ENCODE assay signal across 9 cellular contexts in genomic region chr17:42322382-42323267, GRCh38. TPM values are rescaled to one million over a fixed set of nuclear protein-coding genes. Genes with fewer than 3 reads are reported as not detected.
DNase-seq lines count a peak whose midpoint lies in the region; ATAC-seq, FAIRE-seq and TF ChIP-seq lines count a peak whose summit lies in the region.
"Had no signal": no experiment of that assay in that cellular context is flagged by ENCODE, and none has a peak within 500 bp of the region (broad histone marks: within the 10 kb centered on the region; RNA-seq: fewer than 3 reads in every experiment).

No MANE protein-coding gene starts in this region.

- DNase-seq in NOMO-1 treated with dmso at 0.1 percent for 144 hours (lab: John Stamatoyannopoulos, UW; ENCODE audit: unreplicated experiment) (peak; percentile 77), H1 (ENCODE audit: low read depth in 1 of 2, low spot score in 2 of 2) (peak; percentile 92 to 97), midbrain (lab: John Stamatoyannopoulos, UW) (peak; percentile 90)
- DNase-seq in activated CD8-positive, alpha-beta memory T cell treated with anti-CD3 and anti-CD28 coated beads for 48 hours (ENCODE audit: low read depth in 2 of 3, low spot score in 2 of 3), result peak; percentile 71 to 90 (median 89)
- peak; percentile 91 to 94 for DNase-seq in stimulated activated CD8-positive, alpha-beta memory T cell treated with anti-CD3 and anti-CD28 coated beads, Interleukin-2, amount 100 ng/mL, for 1 hour (ENCODE audit: low read depth in 2 of 2)

- H3K23ac ChIP-seq in H1 (ENCODE audit: insufficient read length), result no peak overlapping the region

- H3K4me1 ChIP-seq in H1 (replicated peaks in 1 of 4; ENCODE audit: control insufficient read depth in 3 of 4, insufficient read depth in 4 of 4, low read length in 3 of 4), result peaks cover 0 to 6% (median 2%) of the 10 kb centered on the region in 4 experiments; a peak in 3 of 7 replicates

- no peak overlapping the region for H2AK5ac ChIP-seq in H1 (ENCODE audit: low read depth, low read length)

- H3K36me3 ChIP-seq in H1 (ENCODE audit: control insufficient read depth in 2 of 4, insufficient read depth in 4 of 4, low read length in 3 of 4), result peaks cover 17 to 47% (median 42%) of the 10 kb centered on the region in 4 experiments

- POLR2A ChIA-PET in H1 (lab: Charles Lee; ENCODE audit: partially characterized antibody), result interaction anchor here (0.6 to 2.4 kb wide), 6 partner anchors 66 to 106 kb away, joined by 3 to 9 read pairs (median 4); partner anchors contain the start of gene STAT3

- H2BK20ac ChIP-seq in H1 (ENCODE audit: low read length), result no peak overlapping the region

- H3K9me3 Mint-ChIP-seq in IgD-negative memory B cell, result no peaks in the 10 kb centered on the region

- H2BK5ac ChIP-seq in H1 (ENCODE audit: low read depth, low read length), result no peak overlapping the region

- peaks cover 10 to 18% (median 17%) of the 10 kb centered on the region in 3 donors for H3K4me1 Mint-ChIP-seq in IgD-negative memory B cell

- no peaks in the 10 kb centered on the region for H3K9me3 ChIP-seq in H1 (ENCODE audit: insufficient read depth in 2 of 2, low read depth in 1 of 2, low read length in 1 of 2)

- no peak overlapping the region; the same call in 1 of the 2 replicates for H3K18ac ChIP-seq in H1 (ENCODE audit: extremely low read depth, low read length)

- no peaks in the 10 kb centered on the region for H3K27me3 ChIP-seq in H1 (replicated peaks in 1 of 4; ENCODE audit: control insufficient read depth in 3 of 4, extremely low read depth in 1 of 4, insufficient read depth in 3 of 4, low read length in 3 of 4)

- H3K27ac Mint-ChIP-seq in IgD-negative memory B cell, result peak overlapping the region in 2 of 3 donors; percentile 12 to 60

- H2BK120ac ChIP-seq in H1 (replicated peaks; ENCODE audit: low read depth, low read length), result no peak overlapping the region

- no peak for TF ChIP-seq EP300 in H1 (IDR thresholded peaks at IDR 0.05; ENCODE audit: borderline replicate concordance in 1 of 2, low read depth in 2 of 2, low read length in 2 of 2)

- no peaks in the 10 kb centered on the region for H3K23me2 ChIP-seq in H1 (ENCODE audit: low read depth, low read length)

- H3K79me2 ChIP-seq in H1 (ENCODE audit: control insufficient read depth in 1 of 2, insufficient read depth in 2 of 2, low read length in 2 of 2), result no peaks in the 10 kb centered on the region

- H2AFZ ChIP-seq in H1 (ENCODE audit: low read length), result no peak overlapping the region

- no peak overlapping the region for H3K4me2 ChIP-seq in H1 (ENCODE audit: insufficient read depth in 1 of 2, low read depth in 2 of 2, low read length in 2 of 2)

- WGBS in H1 (ENCODE audit: extremely low coverage in 1 of 2, insufficient coverage in 1 of 2, insufficient read length in 1 of 2, insufficient replicate concordance in 2 of 2, low coverage in 1 of 2, low lambda C conversion rate in 2 of 2, missing lambda C conversion rate in 1 of 2), 2 experiments, result 68% methylated on average over 10 of the region's 10 CpGs; no CpG with 5 or more reads in 1 of the 2 experiments

- peak; percentile 99 to 100 for TF ChIP-seq RAD21 in H1 (IDR thresholded peaks at IDR 0.05 in 1 of 2, conservative IDR thresholded peaks at IDR 0.05 in 1 of 2; ENCODE audit: low read depth in 2 of 2, low read length in 2 of 2)

- H3K79me1 ChIP-seq in H1 (ENCODE audit: low read depth, low read length), result no peaks in the 10 kb centered on the region; the same call in 1 of the 2 replicates

- peak; percentile 57 for FAIRE-seq in H1 (lab: Jason Lieb, UNC)
- FAIRE-seq: A204.1 had no signal

- H3K56ac ChIP-seq in H1 (replicated peaks; ENCODE audit: insufficient read length, low read depth, low read length), result no peak overlapping the region

- no peak overlapping the region for H3K9ac ChIP-seq in H1 (replicated peaks in 1 of 4; ENCODE audit: extremely low read depth in 1 of 4, low read depth in 3 of 4, low read length in 3 of 4)

- H2BK12ac ChIP-seq in H1 (ENCODE audit: low read depth, low read length), result 0 out of 2 replicates have a peak overlapping the region, but pooled peaks have one; percentile 3

- no peak overlapping the region for H3K14ac ChIP-seq in H1 (ENCODE audit: insufficient read length)

- no peak for TF ChIP-seq POLR2A in H1 (IDR thresholded peaks at IDR 0.05; ENCODE audit: control extremely low read depth in 1 of 2, low read depth in 2 of 2, low read length in 2 of 2)

- no peak overlapping the region; the same call in 1 of the 2 replicates for H4K8ac ChIP-seq in H1 (ENCODE audit: extremely low read depth, insufficient read depth, low read length)

- H2BK15ac ChIP-seq in H1 (ENCODE audit: low read length), result no peak overlapping the region; the same call in 1 of the 2 replicates

- no peak overlapping the region for H3K27ac ChIP-seq in 22Rv1
- no peak overlapping the region for H3K27ac ChIP-seq in H1 (ENCODE audit: low read depth, low read length)

- H3K36me3 Mint-ChIP-seq in IgD-negative memory B cell, result peaks cover 6% of the 10 kb centered on the region

- H3K4me3 ChIP-seq in H1 (ENCODE audit: extremely low read depth in 1 of 4, insufficient read depth in 2 of 4, low read depth in 3 of 4, low read length in 4 of 4), result no peak overlapping the region

- TF ChIP-seq CTCF in 22Rv1 (IDR thresholded peaks at IDR 0.05) (peak; percentile 99), H1 (IDR thresholded peaks at IDR 0.05; ENCODE audit: control extremely low read depth in 1 of 3, insufficient read depth in 1 of 3, low read depth in 1 of 3, low read length in 3 of 3) (peak; percentile 100)

- CTCF ChIA-PET in H1 (lab: Charles Lee; ENCODE audit: partially characterized antibody), result interaction anchor here (0.6 to 24.6 kb wide), 21 partner anchors 10 to 211 kb away, joined by 3 to 542 read pairs (median 4); no protein-coding TSS in a partner anchor

- no peak overlapping the region for H3K4ac ChIP-seq in H1 (replicated peaks; ENCODE audit: insufficient read length, low read depth, low read length)

- no peak overlapping the region for H3K4me3 Mint-ChIP-seq in IgD-negative memory B cell

- H4K20me1 ChIP-seq in H1 (replicated peaks in 1 of 2; ENCODE audit: control insufficient read depth in 1 of 2, insufficient read depth in 2 of 2, low read length in 2 of 2), result peaks cover 0 to 4% of the 10 kb centered on the region in 2 experiments

- no peaks in the 10 kb centered on the region for H3K27me3 Mint-ChIP-seq in IgD-negative memory B cell

- H4K91ac ChIP-seq in H1 (replicated peaks; ENCODE audit: insufficient read length, low read length), result no peak overlapping the region

- ATAC-seq in GM18861 (IDR thresholded peaks at IDR 0.05; ENCODE audit: unreplicated experiment), result peak; percentile 81

- H4K5ac ChIP-seq in H1 (ENCODE audit: insufficient read length, low read depth, low read length), result no peak overlapping the region

TF ChIP-seq in H1, 55 proteins besides CTCF, POLR2A, EP300 and RAD21 (continues in another document):
- peak; percentile 60; the same call in 1 of the 2 replicates for TF ChIP-seq JUND (IDR thresholded peaks at IDR 0.05; ENCODE audit: low read length)
- TF ChIP-seq RXRA (IDR thresholded peaks at IDR 0.05; ENCODE audit: insufficient read depth, low read depth, low read length), result no peak
- peak; percentile 57; the same call in 1 of the 2 replicates for TF ChIP-seq CREB1 (IDR thresholded peaks at IDR 0.05)
- TF ChIP-seq JUN (IDR thresholded peaks at IDR 0.05; ENCODE audit: low read depth, low read length), result no peak
- TF ChIP-seq CBX8 (IDR thresholded peaks at IDR 0.05; ENCODE audit: borderline replicate concordance, low read depth, low read length), result no peak
- TF ChIP-seq RNF2 (IDR thresholded peaks at IDR 0.05; ENCODE audit: borderline replicate concordance, low read depth, low read length, missing control alignments, poor library complexity, severe bottlenecking), result no peak
- no peak for TF ChIP-seq KDM4A (IDR thresholded peaks at IDR 0.05; ENCODE audit: low read depth, low read length, severe bottlenecking)
- TF ChIP-seq SP2 (IDR thresholded peaks at IDR 0.05; ENCODE audit: low read length), result no peak
- no peak for TF ChIP-seq SIX5 (IDR thresholded peaks at IDR 0.05; ENCODE audit: low read depth, low read length)
- TF ChIP-seq PHF8 (conservative IDR thresholded peaks at IDR 0.05; ENCODE audit: low read depth, low read length), result no peak
- TF ChIP-seq MAFK (IDR thresholded peaks at IDR 0.05; ENCODE audit: low read depth, low read length), result no peak
- TF ChIP-seq SP4 (IDR thresholded peaks at IDR 0.05; ENCODE audit: low read length), result no peak
- TF ChIP-seq GABPA (IDR thresholded peaks at IDR 0.05; ENCODE audit: borderline replicate concordance, insufficient read depth, low read length), result no peak
- TF ChIP-seq SIRT6 (IDR thresholded peaks at IDR 0.05; ENCODE audit: low read length), result no peak
- no peak for TF ChIP-seq ASH2L (IDR thresholded peaks at IDR 0.05; ENCODE audit: low read length)
- TF ChIP-seq RFX5 (IDR thresholded peaks at IDR 0.05; ENCODE audit: borderline replicate concordance, low read depth, low read length), result no peak
- no peak for TF ChIP-seq NANOG (IDR thresholded peaks at IDR 0.05; ENCODE audit: insufficient read depth, low read depth, low read length, poor library complexity, severe bottlenecking)
- TF ChIP-seq BCL11A (IDR thresholded peaks at IDR 0.05; ENCODE audit: low read depth in 2 of 2, low read length in 2 of 2), result no peak

RNA-seq across cellular contexts. Expression of gene STAT5A, which starts 34.3 kb away (rescaled TPM):
- polyA plus RNA-seq in IgD-negative memory B cell (63.0 TPM), H1 (2011; rRNA removed) (4.2 and 7.9 TPM in 2 replicates)
- 5.4 and 6.0 TPM in 2 replicates for total RNA-seq in H1 (2021; fragmentation: NEBNext Ultra II Directional; extraction: Animal tissue kit (Norgen Biotek cat#: 25700))
- polyA plus RNA-seq in H1 (2011; cell fraction: cytosol; rRNA removed), result 4.2 TPM
- 9.8 TPM for polyA plus RNA-seq in H1 (2011; cell fraction: nucleus; rRNA removed)
- 2.3 to 7.0 TPM (median 6.0 TPM) in 4 replicates for polyA plus RNA-seq in H1 (2012, experiment 1 of 2)
- 3.0 TPM for polyA plus RNA-seq in H1 (2012, experiment 2 of 2)
- polyA plus RNA-seq in H1 (2013, experiment 1 of 2), result 3.0 TPM
- 3.2 TPM for polyA plus RNA-seq in H1 (2013, experiment 2 of 2)
- polyA minus RNA-seq in H1 (2011; rRNA and poly(A)+ RNA removed), result 6.1 and 12.0 TPM in 2 replicates
- 7.6 TPM for polyA minus RNA-seq in H1 (2011; cell fraction: cytosol; rRNA and poly(A)+ RNA removed)
- polyA minus RNA-seq in H1 (2011; cell fraction: nucleus; rRNA and poly(A)+ RNA removed), result 4.3 TPM

RNA-seq across cellular contexts. Expression of gene STAT5B, which starts 46.4 kb away (rescaled TPM):
- polyA plus RNA-seq in IgD-negative memory B cell, result 60.4 TPM
- total RNA-seq in H1 (2021; fragmentation: NEBNext Ultra II Directional; extraction: Animal tissue kit (Norgen Biotek cat#: 25700)), result 43.3 and 52.6 TPM in 2 replicates
- polyA plus RNA-seq in H1 (2011; rRNA removed), result 35.3 and 40.8 TPM in 2 replicates
- 43.3 TPM for polyA plus RNA-seq in H1 (2011; cell fraction: cytosol; rRNA removed)
- polyA plus RNA-seq in H1 (2011; cell fraction: nucleus; rRNA removed), result 59.0 TPM
- 30.5 to 36.1 TPM (median 33.9 TPM) in 4 replicates for polyA plus RNA-seq in H1 (2012, experiment 1 of 2)
- 19.0 TPM for polyA plus RNA-seq in H1 (2012, experiment 2 of 2)
- 17.7 TPM for polyA plus RNA-seq in H1 (2013, experiment 1 of 2)
- polyA plus RNA-seq in H1 (2013, experiment 2 of 2), result 15.8 TPM
- 43.6 and 47.2 TPM in 2 replicates for polyA minus RNA-seq in H1 (2011; rRNA and poly(A)+ RNA removed)
- polyA minus RNA-seq in H1 (2011; cell fraction: cytosol; rRNA and poly(A)+ RNA removed), result 28.5 TPM
- 22.2 TPM for polyA minus RNA-seq in H1 (2011; cell fraction: nucleus; rRNA and poly(A)+ RNA removed)
